In the genomic region with DNA sequence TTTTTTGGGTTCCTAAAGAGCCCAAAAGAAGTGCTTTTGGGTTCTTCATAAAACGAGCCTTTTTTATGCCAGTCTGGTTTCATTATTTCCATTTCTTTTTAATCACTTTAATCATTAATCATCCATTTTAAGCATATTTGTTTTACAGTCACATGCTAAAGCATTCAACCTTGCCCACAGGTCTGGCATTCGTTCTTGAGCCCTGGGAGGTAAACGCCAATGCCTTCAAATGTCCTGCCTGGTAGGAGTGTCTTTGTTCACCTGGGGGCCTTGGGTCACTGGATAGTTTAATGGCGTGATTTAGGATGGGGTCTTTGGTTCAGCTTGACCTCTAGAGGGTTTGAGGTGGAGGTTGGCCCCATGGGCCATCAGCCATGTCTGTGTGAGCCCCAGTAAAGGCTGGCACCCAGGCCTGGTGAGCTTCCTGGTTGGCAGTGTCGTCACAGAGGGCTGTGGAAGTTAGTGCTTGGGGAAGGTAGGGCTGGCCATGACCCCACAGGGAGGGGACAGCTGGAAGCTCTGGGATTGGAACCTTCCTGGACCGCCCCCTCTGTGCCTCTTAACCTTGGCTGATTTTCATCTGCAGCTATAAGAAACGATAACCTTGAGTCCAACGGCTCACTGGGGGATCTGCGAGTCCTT, we compare ENCODE assay signal across 23 cellular contexts.
"Had no signal": no experiment of that assay in that cellular context is flagged by ENCODE, and none has a peak within 500 bp of the region (broad histone marks: within the 10 kb centered on the region; RNA-seq: fewer than 3 reads in every experiment).

No MANE protein-coding gene starts in this region.

- H3K4me1 ChIP-seq: ascending aorta had no signal

- DNase-seq: activated B cell treated with CpG ODN at 0.5 μM for 24 hours; activated CD4-positive, alpha-beta memory T cell treated with anti-CD3 and anti-CD28 coated beads, Interleukin-2, amount 10 ng/mL, durations not matched to agents 7 days and 5 days; activated CD4-positive, alpha-beta T cell treated with anti-CD3 and anti-CD28 coated beads for 1 hour; activated CD4-positive, alpha-beta T cell treated with anti-CD3 and anti-CD28 coated beads, Interleukin-2, amount 10 ng/mL, durations not matched to agents 24 days and 14 days; activated naive CD4-positive, alpha-beta T cell; activated T-cell treated with anti-CD3 and anti-CD28 coated beads for 4 hours; activated T-cell treated with anti-CD3 and anti-CD28 coated beads, Interleukin-2, amount 50 U/mL, for 48 hours; KG1; MG63; MV-4-11; NCI-H1105; NCI-H1436; NCI-H1694 treated with DMSO at 0.1 percent for 48 hours; NCI-H2029 treated with DMSO at 0.1 percent for 48 hours; NCI-H345; NCI-H510A; NCI-H526 treated with DMSO at 0.1 percent for 48 hours; NCI-H82; SIG-M5; T-helper 17 cell; T-helper 9 cell had no signal

- ATAC-seq: T-helper 17 cell had no signal

- H3K27ac ChIP-seq: ascending aorta, cardiac muscle cell had no signal

- H3K4me3 ChIP-seq: ascending aorta, cardiac muscle cell, MG63 had no signal

- H3K9me3 ChIP-seq: MG63 had no signal

- H3K27me3 ChIP-seq: ascending aorta, cardiac muscle cell, MG63 had no signal
